Comparison of ENCODE assay signal across 25 cellular contexts in genomic region chr1:160608057-160608456, GRCh38. TPM values are rescaled to one million over a fixed set of nuclear protein-coding genes. Genes with fewer than 3 reads are reported as not detected.
DNase-seq lines count a peak whose midpoint lies in the region; ATAC-seq and TF ChIP-seq lines count a peak whose summit lies in the region.
"Had no signal": no experiment of that assay in that cellular context is flagged by ENCODE, and none has a peak within 500 bp of the region (broad histone marks: within the 10 kb centered on the region; RNA-seq: fewer than 3 reads in every experiment).

No MANE protein-coding gene starts in this region.

- H3K36me3 Mint-ChIP-seq in T-helper 1 cell treated with Interleukin-12 subunit alpha and Interleukin-12 subunit beta and Interleukin-4 antibody, amounts not matched to agents 30 μg/mL and 1 μg/mL, for 36 hours (ENCODE audit: low read depth), result peaks cover 71% of the 10 kb centered on the region
- H3K36me3 Mint-ChIP-seq in CD4-positive, alpha-beta T cell (ENCODE audit: low read depth), result peaks cover 66% of the 10 kb centered on the region
- peaks cover 48% of the 10 kb centered on the region for H3K36me3 Mint-ChIP-seq in T-cell
- no peaks in the 10 kb centered on the region for H3K36me3 Mint-ChIP-seq in HFFc6 (ENCODE audit: low read depth)

- peaks cover 46% of the 10 kb centered on the region for H3K36me3 ChIP-seq in effector memory CD4-positive, alpha-beta T cell (ENCODE audit: control insufficient read depth, insufficient read depth, low read length)
- H3K36me3 ChIP-seq: right lobe of liver, SJSA1, tibial nerve had no signal

- H3K27me3 Mint-ChIP-seq in T-helper 1 cell treated with Interleukin-12 subunit alpha and Interleukin-12 subunit beta and Interleukin-4 antibody, amounts not matched to agents 30 μg/mL and 1 μg/mL, for 36 hours (ENCODE audit: low read depth), result no peaks in the 10 kb centered on the region
- no peaks in the 10 kb centered on the region for H3K27me3 Mint-ChIP-seq in CD4-positive, alpha-beta T cell
- H3K27me3 Mint-ChIP-seq in T-cell, result no peaks in the 10 kb centered on the region
- H3K27me3 Mint-ChIP-seq in HFFc6 (ENCODE audit: insufficient read depth), result peaks cover 11% of the 10 kb centered on the region
- H3K27me3 Mint-ChIP-seq: naive thymus-derived CD8-positive, alpha-beta T cell had no signal

- H3K27ac Mint-ChIP-seq in T-helper 1 cell treated with Interleukin-12 subunit alpha and Interleukin-12 subunit beta and Interleukin-4 antibody, amounts not matched to agents 30 μg/mL and 1 μg/mL, for 36 hours, result peak overlapping the region; percentile 56
- peak overlapping the region; percentile 67 for H3K27ac Mint-ChIP-seq in CD4-positive, alpha-beta T cell
- peak overlapping the region; percentile 88 to 90 for H3K27ac Mint-ChIP-seq in T-cell
- no peak overlapping the region for H3K27ac Mint-ChIP-seq in HFFc6

- no peak overlapping the region for H3K27ac ChIP-seq in CD4-positive, alpha-beta T cell (ENCODE audit: low read depth, low read length)
- peak overlapping the region; percentile 41 for H3K27ac ChIP-seq in effector memory CD4-positive, alpha-beta T cell (ENCODE audit: insufficient read depth, low read length, poor library complexity, severe bottlenecking)
- H3K27ac ChIP-seq: 22Rv1, HL-60, parathyroid adenoma, PC-9, SJSA1, tibial nerve had no signal

- H3K9me3 Mint-ChIP-seq in T-helper 1 cell treated with Interleukin-12 subunit alpha and Interleukin-12 subunit beta and Interleukin-4 antibody, amounts not matched to agents 30 μg/mL and 1 μg/mL, for 36 hours, result peaks cover 24% of the 10 kb centered on the region
- H3K9me3 Mint-ChIP-seq in CD4-positive, alpha-beta T cell, result peaks cover 7% of the 10 kb centered on the region
- peaks cover 4 to 17% (median 11%) of the 10 kb centered on the region in 3 donors for H3K9me3 Mint-ChIP-seq in T-cell
- H3K9me3 Mint-ChIP-seq in HFFc6, result no peaks in the 10 kb centered on the region

- no peaks in the 10 kb centered on the region for H3K27me3 ChIP-seq in CD4-positive, alpha-beta T cell (ENCODE audit: control insufficient read depth, insufficient read depth, low read length)
- H3K27me3 ChIP-seq in effector memory CD4-positive, alpha-beta T cell (replicated peaks; ENCODE audit: control insufficient read depth, insufficient read depth, low read length, poor library complexity, severe bottlenecking), result no peaks in the 10 kb centered on the region
- H3K27me3 ChIP-seq: right lobe of liver, tibial nerve had no signal

- H3K4me1 ChIP-seq in effector memory CD4-positive, alpha-beta T cell (ENCODE audit: control insufficient read depth, insufficient read depth, low read length, poor library complexity, severe bottlenecking), result peaks cover 17% of the 10 kb centered on the region
- H3K4me1 ChIP-seq: parathyroid adenoma, SJSA1, tibial nerve had no signal

- H3K4me3 Mint-ChIP-seq in T-helper 1 cell treated with Interleukin-12 subunit alpha and Interleukin-12 subunit beta and Interleukin-4 antibody, amounts not matched to agents 30 μg/mL and 1 μg/mL, for 36 hours, result no peak overlapping the region
- no peak overlapping the region for H3K4me3 Mint-ChIP-seq in CD4-positive, alpha-beta T cell
- H3K4me3 Mint-ChIP-seq in T-cell (no peak overlapping the region), HFFc6 (no peak overlapping the region)
- H3K4me3 Mint-ChIP-seq: naive thymus-derived CD8-positive, alpha-beta T cell had no signal

- peaks cover 56% of the 10 kb centered on the region for H3K4me1 Mint-ChIP-seq in T-helper 1 cell treated with Interleukin-12 subunit alpha and Interleukin-12 subunit beta and Interleukin-4 antibody, amounts not matched to agents 30 μg/mL and 1 μg/mL, for 36 hours (ENCODE audit: low read depth)
- H3K4me1 Mint-ChIP-seq in CD4-positive, alpha-beta T cell (ENCODE audit: low read depth), result peaks cover 45% of the 10 kb centered on the region
- H3K4me1 Mint-ChIP-seq in T-cell, result peaks cover 25 to 52% (median 48%) of the 10 kb centered on the region in 3 donors
- no peaks in the 10 kb centered on the region for H3K4me1 Mint-ChIP-seq in HFFc6 (ENCODE audit: low read depth)

- H3K4me3 ChIP-seq in effector memory CD4-positive, alpha-beta T cell (ENCODE audit: insufficient read depth, low read depth, low read length, poor library complexity, severe bottlenecking), result no peak overlapping the region
- H3K4me3 ChIP-seq: PC-9, right lobe of liver, SJSA1, tibial nerve had no signal

- POLR2A ChIA-PET in CD4-positive, alpha-beta T cell (lab: Charles Lee), result interaction anchor here (1.0 to 5.3 kb wide), 3 partner anchors 29 to 64 kb away, joined by 3 to 21 read pairs (median 4); partner anchors contain the start of gene CD84
- POLR2A ChIA-PET in T-cell (lab: Charles Lee), result interaction anchor here in 1 of 2 donors (0.6 kb wide), 1 partner anchor 264 kb away, joined by 4 read pairs; no protein-coding TSS in a partner anchor

- no peak for ATAC-seq in CD4-positive, alpha-beta T cell (ENCODE audit: poor library complexity)
- no peak for ATAC-seq in T-cell (replicated peaks in 1 of 4)
- ATAC-seq in GM19455 (IDR thresholded peaks at IDR 0.05; ENCODE audit: unreplicated experiment), result no peak

- intact Hi-C loops in CD4-positive, alpha-beta T cell (cut with DNase I, micrococcal nuclease), result loop anchor here (5.0 to 10.0 kb wide), 3 partner anchors 116 to 416 kb away; partner anchors contain the start of gene CASQ1 (in 2 of the 2)

- CTCF ChIA-PET in CD4-positive, alpha-beta T cell (lab: Charles Lee), result interaction anchor here (1.1 to 2.3 kb wide), 6 partner anchors 32 to 180 kb away, joined by 3 to 12 read pairs (median 6); no protein-coding TSS in a partner anchor
- CTCF ChIA-PET in T-cell (lab: Charles Lee), result interaction anchor here (0.9 to 2.2 kb wide), 8 partner anchors 10 to 68 kb away, joined by 3 to 9 read pairs (median 3); no protein-coding TSS in a partner anchor

- no peak for TF ChIP-seq CTCF in CD4-positive, alpha-beta T cell (IDR thresholded peaks at IDR 0.05)
- no peak for TF ChIP-seq CTCF in HFFc6 (IDR thresholded peaks at IDR 0.05)

- H3K9me3 ChIP-seq in CD4-positive, alpha-beta T cell (ENCODE audit: control insufficient read depth, low read length), result peaks cover 5% of the 10 kb centered on the region
- no peaks in the 10 kb centered on the region for H3K9me3 ChIP-seq in effector memory CD4-positive, alpha-beta T cell (ENCODE audit: control insufficient read depth, low read length)
- H3K9me3 ChIP-seq: right lobe of liver, SJSA1 had no signal

- DNase-seq in T-helper 1 cell (no peak), T-cell (no peak), HFFc6 (no peak), anterior cingulate cortex (lab: John Stamatoyannopoulos, UW) (no peak)
- DNase-seq in CD4-positive, alpha-beta T cell, result no peak
- no peak for DNase-seq in effector memory CD4-positive, alpha-beta T cell
- DNase-seq: erythroblast; GF-D8; IMR-90; mesenchymal stem cell; MM.1S; naive thymus-derived CD8-positive, alpha-beta T cell; NCI-H1694; NCI-H82; PC-9; stimulated activated naive CD4-positive, alpha-beta T cell had no signal

RNA-seq across cellular contexts. Expression of gene CD84, which starts 28.8 kb away (rescaled TPM):
- total RNA-seq in CD4-positive, alpha-beta T cell, result 10 to 100 TPM; 32.7 to 36.9 TPM
- 10 to 100 TPM; 47.5 to 97.4 (median 51.8) TPM for total RNA-seq in T-cell
- total RNA-seq in HFFc6 (2021; fragmentation: NEBNext Ultra II Directional; extraction: Animal tissue kit (Norgen Biotek cat#: 25700)), result not detected
- total RNA-seq: dermis microvascular lymphatic vessel endothelial cell, IMR-90, PC-9, SJSA1 had no signal

RNA-seq across cellular contexts. Expression of gene SLAMF1, which starts 38.8 kb away (rescaled TPM):
- total RNA-seq in CD4-positive, alpha-beta T cell, result 10 to 100 TPM; 39.4 to 39.8 TPM
- 10 to 100 TPM; 19.4 to 38.7 (median 30.7) TPM for total RNA-seq in T-cell
- not detected for total RNA-seq in HFFc6 (2021; fragmentation: NEBNext Ultra II Directional; extraction: Animal tissue kit (Norgen Biotek cat#: 25700))
- total RNA-seq: IMR-90, PC-9, SJSA1 had no signal

Comparison
In these comparisons a context has a peak if more than half of its experiments do, and no peak if none do; other contexts are left out.
1. RNA of gene CD84, which starts 28.8 kb away (total RNA-seq): 47.5 to 97.4 TPM in T-cell and 32.7 to 36.9 TPM in CD4-positive, alpha-beta T cell; not detected in HFFc6; every median in the first group is over 10 times any median in the second.
2. RNA of gene SLAMF1, which starts 38.8 kb away (total RNA-seq): 39.4 to 39.8 TPM in CD4-positive, alpha-beta T cell and 19.4 to 38.7 TPM in T-cell; not detected in HFFc6; every median in the first group is over 10 times any median in the second.